Comparison of ENCODE assay signal across 9 cellular contexts in the genomic region with DNA sequence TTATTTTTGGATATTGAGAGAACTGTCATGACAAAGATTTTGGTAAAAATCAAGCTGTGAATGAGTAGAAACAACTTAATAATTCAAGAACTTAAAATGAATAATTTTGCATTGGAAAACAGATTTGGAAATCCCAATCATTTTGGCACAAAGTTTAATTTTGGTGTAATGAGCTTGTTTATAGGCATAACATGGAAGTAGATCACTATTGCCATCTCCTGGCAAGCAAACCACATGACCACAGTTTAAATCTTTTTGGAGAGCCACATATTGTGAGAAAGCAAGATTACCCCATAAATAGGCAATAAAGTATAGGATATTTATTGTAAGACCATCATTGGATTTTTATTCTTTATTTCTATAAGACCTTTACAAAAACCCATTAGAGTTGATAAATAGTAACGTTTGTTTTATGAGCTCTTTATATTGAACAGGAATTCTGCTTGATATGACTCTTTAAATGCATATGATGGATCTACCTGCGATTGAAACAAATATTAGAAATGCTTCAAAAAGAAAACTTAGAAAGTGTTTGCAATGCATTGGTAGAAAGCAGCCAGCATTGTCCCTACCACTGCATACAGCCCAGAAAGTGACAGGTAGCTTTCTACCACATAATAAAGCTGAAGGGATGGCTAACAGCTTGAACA.
DNase-seq lines count a peak whose midpoint lies in the region; ATAC-seq, FAIRE-seq and TF ChIP-seq lines count a peak whose summit lies in the region.
"Had no signal": no experiment of that assay in that cellular context is flagged by ENCODE, and none has a peak within 500 bp of the region (broad histone marks: within the 10 kb centered on the region; RNA-seq: fewer than 3 reads in every experiment).

No MANE protein-coding gene starts in this region.

- H3K4me3 ChIP-seq in brain microvascular endothelial cell (ENCODE audit: low read depth, low read length) (no peak overlapping the region), right lobe of liver (no peak overlapping the region)
- H3K4me3 ChIP-seq: mucosa of descending colon had no signal

- H3K27ac ChIP-seq in brain microvascular endothelial cell, result no peak overlapping the region
- no peak overlapping the region for H3K27ac ChIP-seq in right lobe of liver

- peak; percentile 53 to 79 (median 70) for ATAC-seq in right lobe of liver
- ATAC-seq: mucosa of descending colon had no signal

- DNase-seq in D341Med (ENCODE audit: low spot score) (peak; percentile 46), H54 (ENCODE audit: insufficient read length, low spot score) (peak; percentile 2), NCI-H2171 treated with DMSO at 0.1 percent for 48 hours (lab: John Stamatoyannopoulos, UW) (peak; percentile 73), brain microvascular endothelial cell (peak; percentile 36), right lobe of liver (no peak)
- DNase-seq in effector CD8-positive, alpha-beta T cell (lab: John Stamatoyannopoulos, UW), result no peak
- no peak for DNase-seq in activated CD4-positive, alpha-beta T cell treated with anti-CD3 and anti-CD28 coated beads for 4 hours
- DNase-seq in activated CD8-positive, alpha-beta memory T cell treated with anti-CD3 and anti-CD28 coated beads, Interleukin-2, amount 50 U/mL, for 48 hours, result no peak

- peak; percentile 57 for FAIRE-seq in H54 (lab: Jason Lieb, UNC)

- H3K4me1 ChIP-seq in right lobe of liver, result no peaks in the 10 kb centered on the region

- 38% methylated on average over 2 of the region's 2 CpGs for WGBS in right lobe of liver (ENCODE audit: insufficient coverage, low coverage, low lambda C conversion rate, missing lambda C conversion rate)

- H3K36me3 ChIP-seq in brain microvascular endothelial cell (replicated peaks) (no peaks in the 10 kb centered on the region), right lobe of liver (no peaks in the 10 kb centered on the region)

- TF ChIP-seq POLR2A in H54 (IDR thresholded peaks at IDR 0.05; ENCODE audit: low read depth, low read length) (no peak), right lobe of liver (IDR thresholded peaks at IDR 0.05) (no peak)

- TF ChIP-seq CTCF in brain microvascular endothelial cell (IDR thresholded peaks at IDR 0.05; ENCODE audit: low read depth, low read length, missing control alignments) (peak; percentile 57), right lobe of liver (IDR thresholded peaks at IDR 0.05) (peak; percentile 49 to 68 (median 58))

- in situ Hi-C loops in brain microvascular endothelial cell (cut with HindIII; ENCODE audit: low pct_ligation_motif_present, low sequenced_read_pairs), result no loop called here

- H3K27me3 ChIP-seq in brain microvascular endothelial cell (replicated peaks), result no peaks in the 10 kb centered on the region
- no peaks in the 10 kb centered on the region for H3K27me3 ChIP-seq in right lobe of liver

- intact Hi-C loops in right lobe of liver (cut with DNase I), result no loop called here

- no peaks in the 10 kb centered on the region for H3K9me3 ChIP-seq in right lobe of liver
- H3K9me3 ChIP-seq: mucosa of descending colon had no signal

Comparison
In these comparisons a context has a peak if more than half of its experiments do, and no peak if none do; other contexts are left out.
1. DNase-seq: peak in D341Med (single experiment), H54 (single experiment), NCI-H2171 treated with DMSO at 0.1 percent for 48 hours (single experiment) and brain microvascular endothelial cell (single experiment); none in right lobe of liver (0 of 3), effector CD8-positive, alpha-beta T cell (single experiment), activated CD4-positive, alpha-beta T cell treated with anti-CD3 and anti-CD28 coated beads for 4 hours (0 of 2) and activated CD8-positive, alpha-beta memory T cell treated with anti-CD3 and anti-CD28 coated beads, Interleukin-2, amount 50 U/mL, for 48 hours (single experiment).